ENCODE assay signal across 11 cellular contexts in genomic region chr11:12144306-12145174, GRCh38. TPM values are rescaled to one million over a fixed set of nuclear protein-coding genes. Genes with fewer than 3 reads are reported as not detected.
DNase-seq lines count a peak whose midpoint lies in the region; TF ChIP-seq lines count a peak whose summit lies in the region.
"Had no signal": no experiment of that assay in that cellular context is flagged by ENCODE, and none has a peak within 500 bp of the region (broad histone marks: within the 10 kb centered on the region; RNA-seq: fewer than 3 reads in every experiment).

No MANE protein-coding gene starts in this region.

- H3K36me3 ChIP-seq in KOPT-K1 (ENCODE audit: insufficient read depth, low read length) (no peaks in the 10 kb centered on the region), ovary (no peaks in the 10 kb centered on the region)

- no peaks in the 10 kb centered on the region for H3K9me3 ChIP-seq in AG04450 (ENCODE audit: control insufficient read depth, insufficient read depth, low read length)
- H3K9me3 ChIP-seq in KOPT-K1 (ENCODE audit: insufficient read depth, low read length, poor library complexity, severe bottlenecking), result no peaks in the 10 kb centered on the region
- no peaks in the 10 kb centered on the region for H3K9me3 ChIP-seq in ovary

- 45 to 61% (median 59%) methylated on average over 11 of the region's 11 CpGs for WGBS in ovary, 3 donors

- peaks cover 31% of the 10 kb centered on the region for H3K4me1 ChIP-seq in ovary (ENCODE audit: insufficient read depth)

- TF ChIP-seq POLR2A in ovary (IDR thresholded peaks at IDR 0.05), result no peak

- no peak for TF ChIP-seq CTCF in AG04450 (IDR thresholded peaks at IDR 0.05; ENCODE audit: low read depth, low read length)
- no peak for TF ChIP-seq CTCF in dorsolateral prefrontal cortex (IDR thresholded peaks at IDR 0.05 in 54 of 56, conservative IDR thresholded peaks at IDR 0.05 in 2 of 56; ENCODE audit: low read depth in 1 of 56, partially characterized antibody in 56 of 56)
- no peak for TF ChIP-seq CTCF in ovary (IDR thresholded peaks at IDR 0.05)

- intact Hi-C loops in dorsolateral prefrontal cortex (cut with DNase I), result no loop called here
- intact Hi-C loops in ovary (cut with DNase I), result no loop called here

- TF ChIP-seq EP300 in ovary (IDR thresholded peaks at IDR 0.05), result no peak

- H3K4me3 ChIP-seq in AG04450 (ENCODE audit: low read depth, low read length) (no peak overlapping the region), dorsolateral prefrontal cortex (no peak overlapping the region), ovary (no peak overlapping the region)

- DNase-seq in AG04450 (ENCODE audit: low read depth, low spot score) (no peak), dorsolateral prefrontal cortex (no peak), ovary (peak in 1 of 5 donors; percentile 55), globus pallidus (ENCODE audit: low spot score) (no peak), hepatic stellate cell (ENCODE audit: low spot score) (no peak), DMS 273 treated with DMSO at 0.1 percent for 48 hours (lab: John Stamatoyannopoulos, UW) (no peak), AG08396 (ENCODE audit: low spot score) (no peak)
- DNase-seq: amygdala, NCI-H1092 treated with DMSO at 0.1 percent for 48 hours had no signal

- H3K27me3 ChIP-seq in AG04450 (ENCODE audit: control insufficient read depth, insufficient read depth, low read length), result no peaks in the 10 kb centered on the region
- no peaks in the 10 kb centered on the region for H3K27me3 ChIP-seq in dorsolateral prefrontal cortex
- H3K27me3 ChIP-seq in ovary, result no peaks in the 10 kb centered on the region

- CTCF ChIA-PET in AG04450 (lab: Charles Lee), result no interaction called here

- POLR2A ChIA-PET in AG04450 (lab: Yijun Ruan, JAX), result no interaction called here

- H3K27ac ChIP-seq in AG04450 (ENCODE audit: low read depth, low read length), result peak overlapping the region; percentile 42
- H3K27ac ChIP-seq in KOPT-K1 (ENCODE audit: low read depth, low read length, poor library complexity, severe bottlenecking), result peak overlapping the region; percentile 21
- H3K27ac ChIP-seq in dorsolateral prefrontal cortex, result peak overlapping the region in 47 of 59 donors; percentile 4 to 82 (median 44)
- H3K27ac ChIP-seq in ovary, result peak overlapping the region; percentile 65 to 68
- H3K27ac ChIP-seq: VCaP had no signal

RNA-seq across cellular contexts. Expression of gene MICAL2, which starts 34.1 kb away (rescaled TPM):
- polyA plus RNA-seq in AG04450 (2011; rRNA removed) (171 and 222 TPM in 2 replicates), ovary (10 to 100 TPM; 10.7 to 73.6 TPM)
- polyA minus RNA-seq in AG04450 (2011; rRNA and poly(A)+ RNA removed), result 389 and 460 TPM in 2 replicates
- total RNA-seq in dorsolateral prefrontal cortex (100 to 1,000 TPM; 104 to 402 (median 289) TPM), ovary (10 to 100 TPM; 11.0 to 68.5 (median 32.5) TPM)
